Comparison of ENCODE assay signal across 1 cellular context in genomic region chr10:48306870-48307531, GRCh38.
TF ChIP-seq lines count a peak whose summit lies in the region.

No MANE protein-coding gene starts in this region.

TF ChIP-seq in K562, 482 proteins besides CTCF, POLR2A, EP300 and RAD21 (continued from another document and continues in another):
- TF ChIP-seq, protein P1, sequence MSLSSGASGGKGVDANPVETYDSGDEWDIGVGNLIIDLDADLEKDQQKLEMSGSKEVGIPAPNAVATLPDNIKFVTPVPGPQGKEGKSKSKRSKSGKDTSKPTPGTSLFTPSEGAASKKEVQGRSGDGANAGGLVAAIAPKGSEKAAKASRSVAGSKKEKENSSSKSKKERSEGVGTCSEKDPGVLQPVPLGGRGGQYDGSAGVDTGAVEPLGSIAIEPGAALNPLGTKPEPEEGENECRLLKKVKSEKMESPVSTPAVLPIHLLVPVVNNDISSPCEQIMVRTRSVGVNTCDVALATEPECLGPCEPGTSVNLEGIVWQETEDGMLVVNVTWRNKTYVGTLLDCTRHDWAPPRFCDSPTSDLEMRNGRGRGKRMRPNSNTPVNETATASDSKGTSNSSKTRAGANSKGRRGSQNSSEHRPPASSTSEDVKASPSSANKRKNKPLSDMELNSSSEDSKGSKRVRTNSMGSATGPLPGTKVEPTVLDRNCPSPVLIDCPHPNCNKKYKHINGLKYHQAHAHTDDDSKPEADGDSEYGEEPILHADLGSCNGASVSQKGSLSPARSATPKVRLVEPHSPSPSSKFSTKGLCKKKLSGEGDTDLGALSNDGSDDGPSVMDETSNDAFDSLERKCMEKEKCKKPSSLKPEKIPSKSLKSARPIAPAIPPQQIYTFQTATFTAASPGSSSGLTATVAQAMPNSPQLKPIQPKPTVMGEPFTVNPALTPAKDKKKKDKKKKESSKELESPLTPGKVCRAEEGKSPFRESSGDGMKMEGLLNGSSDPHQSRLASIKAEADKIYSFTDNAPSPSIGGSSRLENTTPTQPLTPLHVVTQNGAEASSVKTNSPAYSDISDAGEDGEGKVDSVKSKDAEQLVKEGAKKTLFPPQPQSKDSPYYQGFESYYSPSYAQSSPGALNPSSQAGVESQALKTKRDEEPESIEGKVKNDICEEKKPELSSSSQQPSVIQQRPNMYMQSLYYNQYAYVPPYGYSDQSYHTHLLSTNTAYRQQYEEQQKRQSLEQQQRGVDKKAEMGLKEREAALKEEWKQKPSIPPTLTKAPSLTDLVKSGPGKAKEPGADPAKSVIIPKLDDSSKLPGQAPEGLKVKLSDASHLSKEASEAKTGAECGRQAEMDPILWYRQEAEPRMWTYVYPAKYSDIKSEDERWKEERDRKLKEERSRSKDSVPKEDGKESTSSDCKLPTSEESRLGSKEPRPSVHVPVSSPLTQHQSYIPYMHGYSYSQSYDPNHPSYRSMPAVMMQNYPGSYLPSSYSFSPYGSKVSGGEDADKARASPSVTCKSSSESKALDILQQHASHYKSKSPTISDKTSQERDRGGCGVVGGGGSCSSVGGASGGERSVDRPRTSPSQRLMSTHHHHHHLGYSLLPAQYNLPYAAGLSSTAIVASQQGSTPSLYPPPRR (CRISPR knock-in tag; IDR thresholded peaks at IDR 0.05; ENCODE audit: borderline replicate concordance), result 0 out of 2 replicates have a peak, but pooled peaks have one; percentile 32
- no peak for TF ChIP-seq RBM39 (optimal IDR thresholded peaks at IDR 0.05; ENCODE audit: low read depth, low read length)
- TF ChIP-seq, protein P2, sequence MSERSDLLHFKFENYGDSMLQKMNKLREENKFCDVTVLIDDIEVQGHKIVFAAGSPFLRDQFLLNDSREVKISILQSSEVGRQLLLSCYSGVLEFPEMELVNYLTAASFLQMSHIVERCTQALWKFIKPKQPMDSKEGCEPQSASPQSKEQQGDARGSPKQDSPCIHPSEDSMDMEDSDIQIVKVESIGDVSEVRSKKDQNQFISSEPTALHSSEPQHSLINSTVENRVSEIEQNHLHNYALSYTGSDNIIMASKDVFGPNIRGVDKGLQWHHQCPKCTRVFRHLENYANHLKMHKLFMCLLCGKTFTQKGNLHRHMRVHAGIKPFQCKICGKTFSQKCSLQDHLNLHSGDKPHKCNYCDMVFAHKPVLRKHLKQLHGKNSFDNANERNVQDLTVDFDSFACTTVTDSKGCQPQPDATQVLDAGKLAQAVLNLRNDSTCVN (CRISPR knock-in tag; IDR thresholded peaks at IDR 0.05), result no peak
- no peak for TF ChIP-seq NFIC (IDR thresholded peaks at IDR 0.05)
- TF ChIP-seq, protein P3, sequence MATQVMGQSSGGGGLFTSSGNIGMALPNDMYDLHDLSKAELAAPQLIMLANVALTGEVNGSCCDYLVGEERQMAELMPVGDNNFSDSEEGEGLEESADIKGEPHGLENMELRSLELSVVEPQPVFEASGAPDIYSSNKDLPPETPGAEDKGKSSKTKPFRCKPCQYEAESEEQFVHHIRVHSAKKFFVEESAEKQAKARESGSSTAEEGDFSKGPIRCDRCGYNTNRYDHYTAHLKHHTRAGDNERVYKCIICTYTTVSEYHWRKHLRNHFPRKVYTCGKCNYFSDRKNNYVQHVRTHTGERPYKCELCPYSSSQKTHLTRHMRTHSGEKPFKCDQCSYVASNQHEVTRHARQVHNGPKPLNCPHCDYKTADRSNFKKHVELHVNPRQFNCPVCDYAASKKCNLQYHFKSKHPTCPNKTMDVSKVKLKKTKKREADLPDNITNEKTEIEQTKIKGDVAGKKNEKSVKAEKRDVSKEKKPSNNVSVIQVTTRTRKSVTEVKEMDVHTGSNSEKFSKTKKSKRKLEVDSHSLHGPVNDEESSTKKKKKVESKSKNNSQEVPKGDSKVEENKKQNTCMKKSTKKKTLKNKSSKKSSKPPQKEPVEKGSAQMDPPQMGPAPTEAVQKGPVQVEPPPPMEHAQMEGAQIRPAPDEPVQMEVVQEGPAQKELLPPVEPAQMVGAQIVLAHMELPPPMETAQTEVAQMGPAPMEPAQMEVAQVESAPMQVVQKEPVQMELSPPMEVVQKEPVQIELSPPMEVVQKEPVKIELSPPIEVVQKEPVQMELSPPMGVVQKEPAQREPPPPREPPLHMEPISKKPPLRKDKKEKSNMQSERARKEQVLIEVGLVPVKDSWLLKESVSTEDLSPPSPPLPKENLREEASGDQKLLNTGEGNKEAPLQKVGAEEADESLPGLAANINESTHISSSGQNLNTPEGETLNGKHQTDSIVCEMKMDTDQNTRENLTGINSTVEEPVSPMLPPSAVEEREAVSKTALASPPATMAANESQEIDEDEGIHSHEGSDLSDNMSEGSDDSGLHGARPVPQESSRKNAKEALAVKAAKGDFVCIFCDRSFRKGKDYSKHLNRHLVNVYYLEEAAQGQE (CRISPR knock-in tag; IDR thresholded peaks at IDR 0.05; ENCODE audit: low read depth), result no peak
- no peak for TF ChIP-seq ZNF75A (CRISPR knock-in tag; IDR thresholded peaks at IDR 0.05)
- TF ChIP-seq, protein P4, sequence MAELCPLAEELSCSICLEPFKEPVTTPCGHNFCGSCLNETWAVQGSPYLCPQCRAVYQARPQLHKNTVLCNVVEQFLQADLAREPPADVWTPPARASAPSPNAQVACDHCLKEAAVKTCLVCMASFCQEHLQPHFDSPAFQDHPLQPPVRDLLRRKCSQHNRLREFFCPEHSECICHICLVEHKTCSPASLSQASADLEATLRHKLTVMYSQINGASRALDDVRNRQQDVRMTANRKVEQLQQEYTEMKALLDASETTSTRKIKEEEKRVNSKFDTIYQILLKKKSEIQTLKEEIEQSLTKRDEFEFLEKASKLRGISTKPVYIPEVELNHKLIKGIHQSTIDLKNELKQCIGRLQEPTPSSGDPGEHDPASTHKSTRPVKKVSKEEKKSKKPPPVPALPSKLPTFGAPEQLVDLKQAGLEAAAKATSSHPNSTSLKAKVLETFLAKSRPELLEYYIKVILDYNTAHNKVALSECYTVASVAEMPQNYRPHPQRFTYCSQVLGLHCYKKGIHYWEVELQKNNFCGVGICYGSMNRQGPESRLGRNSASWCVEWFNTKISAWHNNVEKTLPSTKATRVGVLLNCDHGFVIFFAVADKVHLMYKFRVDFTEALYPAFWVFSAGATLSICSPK (IDR thresholded peaks at IDR 0.05; ENCODE audit: borderline replicate concordance), result no peak
- TF ChIP-seq ZNF57 (CRISPR knock-in tag; IDR thresholded peaks at IDR 0.05), result no peak
- no peak for TF ChIP-seq ZNF197 (CRISPR knock-in tag; IDR thresholded peaks at IDR 0.05; ENCODE audit: low read depth)
- TF ChIP-seq KAT2B (IDR thresholded peaks at IDR 0.05; ENCODE audit: low read depth, low read length), result no peak
- peak; percentile 2; the same call in 1 of the 2 replicates for TF ChIP-seq RB1 (IDR thresholded peaks at IDR 0.05; ENCODE audit: low read depth)
- TF ChIP-seq, protein P5, sequence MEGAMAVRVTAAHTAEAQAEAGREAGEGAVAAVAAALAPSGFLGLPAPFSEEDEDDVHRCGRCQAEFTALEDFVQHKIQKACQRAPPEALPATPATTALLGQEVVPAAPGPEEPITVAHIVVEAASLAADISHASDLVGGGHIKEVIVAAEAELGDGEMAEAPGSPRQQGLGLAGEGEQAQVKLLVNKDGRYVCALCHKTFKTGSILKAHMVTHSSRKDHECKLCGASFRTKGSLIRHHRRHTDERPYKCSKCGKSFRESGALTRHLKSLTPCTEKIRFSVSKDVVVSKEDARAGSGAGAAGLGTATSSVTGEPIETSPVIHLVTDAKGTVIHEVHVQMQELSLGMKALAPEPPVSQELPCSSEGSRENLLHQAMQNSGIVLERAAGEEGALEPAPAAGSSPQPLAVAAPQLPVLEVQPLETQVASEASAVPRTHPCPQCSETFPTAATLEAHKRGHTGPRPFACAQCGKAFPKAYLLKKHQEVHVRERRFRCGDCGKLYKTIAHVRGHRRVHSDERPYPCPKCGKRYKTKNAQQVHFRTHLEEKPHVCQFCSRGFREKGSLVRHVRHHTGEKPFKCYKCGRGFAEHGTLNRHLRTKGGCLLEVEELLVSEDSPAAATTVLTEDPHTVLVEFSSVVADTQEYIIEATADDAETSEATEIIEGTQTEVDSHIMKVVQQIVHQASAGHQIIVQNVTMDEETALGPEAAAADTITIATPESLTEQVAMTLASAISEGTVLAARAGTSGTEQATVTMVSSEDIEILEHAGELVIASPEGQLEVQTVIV (CRISPR knock-in tag; IDR thresholded peaks at IDR 0.05; ENCODE audit: borderline replicate concordance), result no peak
- TF ChIP-seq KLF10 (CRISPR knock-in tag; IDR thresholded peaks at IDR 0.05), result no peak
- no peak for TF ChIP-seq SRSF1 (IDR thresholded peaks at IDR 0.05; ENCODE audit: low read depth, low read length)
- TF ChIP-seq DPF2 (IDR thresholded peaks at IDR 0.05), result no peak
- peak; percentile 39 for TF ChIP-seq PHF20 (IDR thresholded peaks at IDR 0.05; ENCODE audit: partially characterized antibody)
- no peak for TF ChIP-seq ZNF175 (CRISPR knock-in tag; IDR thresholded peaks at IDR 0.05; ENCODE audit: low read depth)
- TF ChIP-seq SNIP1 (IDR thresholded peaks at IDR 0.05; ENCODE audit: low read depth), result no peak
- no peak for TF ChIP-seq IRF9 (tag; IDR thresholded peaks at IDR 0.05)
- peak; percentile 11 for TF ChIP-seq CCNT2 (IDR thresholded peaks at IDR 0.05; ENCODE audit: borderline replicate concordance, extremely low read depth, insufficient read length, low read depth, low read length)
- 0 out of 2 replicates have a peak, but pooled peaks have one; percentile 35 for TF ChIP-seq BRD4 (IDR thresholded peaks at IDR 0.05)
- TF ChIP-seq, protein P6, sequence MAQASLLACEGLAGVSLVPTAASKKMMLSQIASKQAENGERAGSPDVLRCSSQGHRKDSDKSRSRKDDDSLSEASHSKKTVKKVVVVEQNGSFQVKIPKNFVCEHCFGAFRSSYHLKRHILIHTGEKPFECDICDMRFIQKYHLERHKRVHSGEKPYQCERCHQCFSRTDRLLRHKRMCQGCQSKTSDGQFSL (CRISPR knock-in tag; IDR thresholded peaks at IDR 0.05), result 0 out of 2 replicates have a peak, but pooled peaks have one; percentile 39
- TF ChIP-seq, protein P6 (tag; IDR thresholded peaks at IDR 0.05), result no peak
- peak; percentile 51; the same call in 1 of the 2 replicates for TF ChIP-seq ZC3H4 (CRISPR knock-in tag; IDR thresholded peaks at IDR 0.05; ENCODE audit: borderline replicate concordance)
- TF ChIP-seq NCOA4 (IDR thresholded peaks at IDR 0.05; ENCODE audit: partially characterized antibody), result no peak
- TF ChIP-seq GABPB1 (CRISPR knock-in tag; IDR thresholded peaks at IDR 0.05), result 0 out of 2 replicates have a peak, but pooled peaks have one; percentile 48
- TF ChIP-seq KLF16 (IDR thresholded peaks at IDR 0.05), result no peak
- no peak for TF ChIP-seq KLF6 (CRISPR knock-in tag; IDR thresholded peaks at IDR 0.05; ENCODE audit: borderline replicate concordance)
- TF ChIP-seq HDAC3 (IDR thresholded peaks at IDR 0.05; ENCODE audit: borderline replicate concordance, partially characterized antibody), result no peak
- TF ChIP-seq MTF1 (CRISPR knock-in tag; IDR thresholded peaks at IDR 0.05; ENCODE audit: borderline replicate concordance), result 0 out of 2 replicates have a peak, but pooled peaks have one; percentile 33
- TF ChIP-seq, protein P7, sequence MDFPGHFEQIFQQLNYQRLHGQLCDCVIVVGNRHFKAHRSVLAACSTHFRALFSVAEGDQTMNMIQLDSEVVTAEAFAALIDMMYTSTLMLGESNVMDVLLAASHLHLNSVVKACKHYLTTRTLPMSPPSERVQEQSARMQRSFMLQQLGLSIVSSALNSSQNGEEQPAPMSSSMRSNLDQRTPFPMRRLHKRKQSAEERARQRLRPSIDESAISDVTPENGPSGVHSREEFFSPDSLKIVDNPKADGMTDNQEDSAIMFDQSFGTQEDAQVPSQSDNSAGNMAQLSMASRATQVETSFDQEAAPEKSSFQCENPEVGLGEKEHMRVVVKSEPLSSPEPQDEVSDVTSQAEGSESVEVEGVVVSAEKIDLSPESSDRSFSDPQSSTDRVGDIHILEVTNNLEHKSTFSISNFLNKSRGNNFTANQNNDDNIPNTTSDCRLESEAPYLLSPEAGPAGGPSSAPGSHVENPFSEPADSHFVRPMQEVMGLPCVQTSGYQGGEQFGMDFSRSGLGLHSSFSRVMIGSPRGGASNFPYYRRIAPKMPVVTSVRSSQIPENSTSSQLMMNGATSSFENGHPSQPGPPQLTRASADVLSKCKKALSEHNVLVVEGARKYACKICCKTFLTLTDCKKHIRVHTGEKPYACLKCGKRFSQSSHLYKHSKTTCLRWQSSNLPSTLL (IDR thresholded peaks at IDR 0.05), result no peak
- 0 out of 2 replicates have a peak, but pooled peaks have one; percentile 28 for TF ChIP-seq ZBTB43 (CRISPR knock-in tag; IDR thresholded peaks at IDR 0.05)
- TF ChIP-seq, protein P8, sequence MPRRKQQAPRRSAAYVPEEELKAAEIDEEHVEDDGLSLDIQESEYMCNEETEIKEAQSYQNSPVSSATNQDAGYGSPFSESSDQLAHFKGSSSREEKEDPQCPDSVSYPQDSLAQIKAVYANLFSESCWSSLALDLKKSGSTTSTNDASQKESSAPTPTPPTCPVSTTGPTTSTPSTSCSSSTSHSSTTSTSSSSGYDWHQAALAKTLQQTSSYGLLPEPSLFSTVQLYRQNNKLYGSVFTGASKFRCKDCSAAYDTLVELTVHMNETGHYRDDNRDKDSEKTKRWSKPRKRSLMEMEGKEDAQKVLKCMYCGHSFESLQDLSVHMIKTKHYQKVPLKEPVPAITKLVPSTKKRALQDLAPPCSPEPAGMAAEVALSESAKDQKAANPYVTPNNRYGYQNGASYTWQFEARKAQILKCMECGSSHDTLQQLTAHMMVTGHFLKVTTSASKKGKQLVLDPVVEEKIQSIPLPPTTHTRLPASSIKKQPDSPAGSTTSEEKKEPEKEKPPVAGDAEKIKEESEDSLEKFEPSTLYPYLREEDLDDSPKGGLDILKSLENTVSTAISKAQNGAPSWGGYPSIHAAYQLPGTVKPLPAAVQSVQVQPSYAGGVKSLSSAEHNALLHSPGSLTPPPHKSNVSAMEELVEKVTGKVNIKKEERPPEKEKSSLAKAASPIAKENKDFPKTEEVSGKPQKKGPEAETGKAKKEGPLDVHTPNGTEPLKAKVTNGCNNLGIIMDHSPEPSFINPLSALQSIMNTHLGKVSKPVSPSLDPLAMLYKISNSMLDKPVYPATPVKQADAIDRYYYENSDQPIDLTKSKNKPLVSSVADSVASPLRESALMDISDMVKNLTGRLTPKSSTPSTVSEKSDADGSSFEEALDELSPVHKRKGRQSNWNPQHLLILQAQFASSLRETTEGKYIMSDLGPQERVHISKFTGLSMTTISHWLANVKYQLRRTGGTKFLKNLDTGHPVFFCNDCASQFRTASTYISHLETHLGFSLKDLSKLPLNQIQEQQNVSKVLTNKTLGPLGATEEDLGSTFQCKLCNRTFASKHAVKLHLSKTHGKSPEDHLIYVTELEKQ (CRISPR knock-in tag; IDR thresholded peaks at IDR 0.05), result no peak
